In the genomic region with DNA sequence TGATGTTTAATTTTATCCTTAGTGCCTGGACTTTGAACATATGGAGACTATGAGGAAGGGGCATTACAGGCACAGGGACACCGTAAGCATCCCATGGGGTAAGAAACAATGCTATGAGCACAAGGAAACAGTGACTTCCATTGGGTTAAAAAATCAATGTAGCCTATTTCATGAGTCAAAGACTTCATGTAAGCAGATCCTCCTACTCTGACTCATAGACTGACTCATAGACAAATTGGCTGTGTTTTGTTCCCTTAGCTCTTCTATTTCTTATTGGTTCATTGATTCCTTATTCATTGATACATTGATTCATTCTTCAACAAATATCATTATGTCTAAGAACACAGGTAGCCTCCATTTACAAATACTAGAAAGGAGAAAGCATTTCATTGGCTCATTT, we compare ENCODE assay signal across 16 cellular contexts.
DNase-seq lines count a peak whose midpoint lies in the region; ATAC-seq, FAIRE-seq and TF ChIP-seq lines count a peak whose summit lies in the region.
"Had no signal": no experiment of that assay in that cellular context is flagged by ENCODE, and none has a peak within 500 bp of the region (broad histone marks: within the 10 kb centered on the region; RNA-seq: fewer than 3 reads in every experiment).

No MANE protein-coding gene starts in this region.

- no peak overlapping the region for H3K4me2 ChIP-seq in keratinocyte (ENCODE audit: control insufficient read depth, extremely low read depth, insufficient read depth, low read depth, low read length)

- no peak overlapping the region for H3K9ac ChIP-seq in keratinocyte (ENCODE audit: control insufficient read depth, extremely low read depth, insufficient read depth, low read length)

- H3K79me2 ChIP-seq in keratinocyte (ENCODE audit: control insufficient read depth, insufficient read depth, low read length) = no peaks in the 10 kb centered on the region

- ATAC-seq in HG02870 (IDR thresholded peaks at IDR 0.05; ENCODE audit: unreplicated experiment) (no peak), GM21786 (IDR thresholded peaks at IDR 0.05; ENCODE audit: unreplicated experiment) (no peak)
- ATAC-seq: left ventricle myocardium superior had no signal

- H3K27ac ChIP-seq in keratinocyte (ENCODE audit: control insufficient read depth, insufficient read depth, low read length) = peak overlapping the region; percentile 52
- H3K27ac ChIP-seq: ovary had no signal

- H3K27me3 ChIP-seq in keratinocyte (ENCODE audit: control insufficient read depth, extremely low read depth, insufficient read depth, low read length) = no peaks in the 10 kb centered on the region
- H3K27me3 ChIP-seq: ovary had no signal

- FAIRE-seq in keratinocyte (lab: Jason Lieb, UNC) = peak; percentile 83
- FAIRE-seq: A204.1 had no signal

- peak; percentile 70 for DNase-seq in A172 (ENCODE audit: low spot score)
- DNase-seq in HFFc6 = peak; percentile 67
- DNase-seq in astrocyte of the hippocampus (ENCODE audit: low read depth, low spot score) = peak; percentile 57
- DNase-seq in keratinocyte (ENCODE audit: low read depth, low spot score) = peak; percentile 19
- DNase-seq in activated gamma-delta T cell (lab: John Stamatoyannopoulos, UW) = no peak
- DNase-seq in epidermal melanocyte (ENCODE audit: insufficient read length, low spot score) = no peak
- DNase-seq: activated T-cell treated with anti-CD3 and anti-CD28 coated beads, Interleukin-2, amount 50 U/mL, for 1 hour; DND-41; left ventricle myocardium superior; NCI-H1092; NCI-H524; ovary; stimulated activated CD4-positive, alpha-beta T cell treated with anti-CD3 and anti-CD28 coated beads, Interleukin-4, amount 100 ng/mL, for 24 hours had no signal

- TF ChIP-seq CTCF in HFFc6 (IDR thresholded peaks at IDR 0.05) (no peak), keratinocyte (optimal IDR thresholded peaks at IDR 0.05 in 1 of 3, IDR thresholded peaks at IDR 0.05 in 1 of 3, conservative IDR thresholded peaks at IDR 0.05 in 1 of 3; ENCODE audit: extremely low read depth in 1 of 3, insufficient read depth in 2 of 3, low read length in 3 of 3) (no peak)

- no peaks in the 10 kb centered on the region for H3K9me1 ChIP-seq in keratinocyte (ENCODE audit: control insufficient read depth, extremely low read depth, insufficient read depth, low read length)

- no peaks in the 10 kb centered on the region for H3K9me3 Mint-ChIP-seq in HFFc6

- dilution Hi-C loops in keratinocyte (cut with MboI; ENCODE audit: extremely low pct_ligation_motif_present, low sequenced_read_pairs) = no loop called here

- no peaks in the 10 kb centered on the region for H3K36me3 ChIP-seq in keratinocyte (ENCODE audit: control insufficient read depth in 2 of 2, extremely low read depth in 1 of 2, insufficient read depth in 2 of 2, low read length in 2 of 2)
- H3K36me3 ChIP-seq: ovary had no signal

- no peaks in the 10 kb centered on the region; the same call in none of the 2 replicates for H3K36me3 Mint-ChIP-seq in HFFc6 (ENCODE audit: low read depth)

- H2AFZ ChIP-seq in keratinocyte (ENCODE audit: control insufficient read depth, low read length) = no peak overlapping the region

- H3K4me3 ChIP-seq in keratinocyte (ENCODE audit: control insufficient read depth in 2 of 3, extremely low read depth in 1 of 3, insufficient read depth in 2 of 3, low read depth in 1 of 3, low read length in 3 of 3) = no peak overlapping the region
- H3K4me3 ChIP-seq: ovary had no signal

- no peaks in the 10 kb centered on the region for H3K9me3 ChIP-seq in keratinocyte (ENCODE audit: control insufficient read depth, low read depth, low read length)
- H3K9me3 ChIP-seq: ovary had no signal

- no peak overlapping the region for H3K4me3 Mint-ChIP-seq in HFFc6

- peaks cover 1% of the 10 kb centered on the region; the same call in 1 of the 2 replicates for H3K27me3 Mint-ChIP-seq in HFFc6 (ENCODE audit: insufficient read depth)

- H4K20me1 ChIP-seq in keratinocyte (ENCODE audit: control insufficient read depth, extremely low read depth, insufficient read depth, low read length) = no peaks in the 10 kb centered on the region

- peak overlapping the region; percentile 85 for H3K27ac Mint-ChIP-seq in HFFc6

- peaks cover 25% of the 10 kb centered on the region for H3K4me1 ChIP-seq in keratinocyte (ENCODE audit: control insufficient read depth, extremely low read depth, insufficient read depth, low read length)

- peaks cover 56% of the 10 kb centered on the region for H3K4me1 Mint-ChIP-seq in HFFc6 (ENCODE audit: low read depth)

Comparison
In these comparisons a context has a peak if more than half of its experiments do, and no peak if none do; other contexts are left out.
1. DNase-seq: peak in A172 (single experiment), HFFc6 (single experiment), astrocyte of the hippocampus (single experiment) and keratinocyte (single experiment); none in activated gamma-delta T cell (single experiment) and epidermal melanocyte (single experiment).